In genomic region chr15:47300035-47300434, GRCh38 we compare ENCODE assay signal across 12 cellular contexts.
"Had no signal": no experiment of that assay in that cellular context is flagged by ENCODE, and none has a peak within 500 bp of the region (broad histone marks: within the 10 kb centered on the region; RNA-seq: fewer than 3 reads in every experiment).

No MANE protein-coding gene starts in this region.

- H3K27ac Mint-ChIP-seq: activated naive CD4-positive, alpha-beta T cell treated with anti-CD3 and anti-CD28 coated beads for 36 hours; activated T-helper 2 cell treated with anti-CD3 and anti-CD28 coated beads, Interferon-gamma antibody, Interleukin-2, Interleukin-4, amounts not matched to agents 10 μg/mL and 5 μg/mL and 100 μg/mL, durations not matched to agents 14 hours and 24 hours and 36 hours; stimulated activated naive CD8-positive, alpha-beta T cell treated with anti-CD3 and anti-CD28 coated beads, Interleukin-15, Interleukin-2, amounts not matched to agents 100 ng/mL and 50 ng/mL, for 24 hours; type B pancreatic cell had no signal

- H3K4me3 ChIP-seq: ascending aorta, esophagus muscularis mucosa, psoas muscle, right lobe of liver, suprapubic skin had no signal

- H3K4me1 ChIP-seq: ascending aorta, right lobe of liver, suprapubic skin had no signal

- ATAC-seq: psoas muscle, right lobe of liver had no signal

- H3K27me3 ChIP-seq: ascending aorta, esophagus muscularis mucosa, right lobe of liver, suprapubic skin had no signal

- H3K9me3 ChIP-seq: ascending aorta, esophagus muscularis mucosa, psoas muscle, right lobe of liver, suprapubic skin had no signal

- H3K27me3 Mint-ChIP-seq: stimulated activated naive CD8-positive, alpha-beta T cell treated with anti-CD3 and anti-CD28 coated beads, Interleukin-15, Interleukin-2, amounts not matched to agents 100 ng/mL and 50 ng/mL, for 24 hours; type B pancreatic cell had no signal

- H3K9me3 Mint-ChIP-seq: activated naive CD4-positive, alpha-beta T cell treated with anti-CD3 and anti-CD28 coated beads for 36 hours; stimulated activated naive CD8-positive, alpha-beta T cell treated with anti-CD3 and anti-CD28 coated beads, Interleukin-15, Interleukin-2, amounts not matched to agents 100 ng/mL and 50 ng/mL, for 24 hours; type B pancreatic cell had no signal

- DNase-seq: activated CD4-positive, alpha-beta T cell treated with anti-CD3 and anti-CD28 coated beads, Interleukin-2, amount 50 U/mL, for 48 hours; activated naive CD4-positive, alpha-beta T cell treated with anti-CD3 and anti-CD28 coated beads for 36 hours; activated T-cell treated with anti-CD3 and anti-CD28 coated beads, Interleukin-2, amount 50 U/mL, for 1 hour; kidney glomerular epithelial cell; psoas muscle; right lobe of liver had no signal

- H3K4me3 Mint-ChIP-seq: activated naive CD4-positive, alpha-beta T cell treated with anti-CD3 and anti-CD28 coated beads for 36 hours; stimulated activated naive CD8-positive, alpha-beta T cell treated with anti-CD3 and anti-CD28 coated beads, Interleukin-15, Interleukin-2, amounts not matched to agents 100 ng/mL and 50 ng/mL, for 24 hours; type B pancreatic cell had no signal

- H3K27ac ChIP-seq: ascending aorta, esophagus muscularis mucosa, right lobe of liver, suprapubic skin had no signal

- H3K36me3 Mint-ChIP-seq: type B pancreatic cell had no signal

- H3K36me3 ChIP-seq: ascending aorta, esophagus muscularis mucosa, right lobe of liver, suprapubic skin had no signal
